7 cellular contexts compared by ENCODE assay signal in the genomic region with DNA sequence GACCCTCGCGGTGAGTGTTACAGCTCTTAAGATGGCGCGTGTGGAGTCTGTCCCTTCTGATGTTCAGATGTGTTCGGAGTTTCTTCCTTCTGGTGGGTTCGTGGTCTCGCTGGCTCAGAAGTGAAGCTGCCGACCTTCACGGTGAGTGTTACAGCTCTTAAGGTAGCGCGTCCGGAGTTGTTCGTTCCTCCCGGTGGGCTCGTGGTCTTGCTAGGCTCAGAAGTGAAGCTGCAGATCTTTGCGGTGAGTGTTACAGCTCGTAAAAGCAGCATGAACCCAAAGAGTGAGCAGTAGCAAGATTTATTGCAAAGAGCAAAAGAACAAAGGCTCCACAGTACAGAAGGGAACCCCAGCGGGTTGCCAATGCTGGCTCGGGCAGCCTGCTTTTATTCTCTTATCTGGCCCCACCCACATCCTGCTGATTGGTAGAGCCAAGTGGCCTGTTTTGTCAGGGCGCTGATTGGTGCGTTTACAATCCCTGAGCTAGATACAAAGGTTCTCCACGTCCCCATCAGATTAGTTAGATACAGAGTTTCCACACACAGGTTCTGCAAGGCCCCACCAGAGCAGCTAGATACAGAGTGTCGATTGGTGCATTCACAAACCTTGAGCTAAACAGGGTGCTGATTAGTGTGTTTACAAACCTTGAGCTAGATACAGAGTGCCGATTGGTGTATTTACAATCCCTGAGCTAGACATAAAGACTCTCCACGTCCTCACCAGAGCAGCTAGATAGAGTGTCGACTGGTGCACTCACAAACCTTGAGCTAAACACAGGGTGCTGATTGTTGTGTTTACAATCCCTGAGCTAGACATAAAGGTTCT. TPM values are rescaled to one million over a fixed set of nuclear protein-coding genes. Genes with fewer than 3 reads are reported as not detected.
DNase-seq lines count a peak whose midpoint lies in the region; ATAC-seq, FAIRE-seq and TF ChIP-seq lines count a peak whose summit lies in the region.
"Not testable (repeated sequence)": the region's sequence is repeated elsewhere in the genome, so short reads cannot be mapped to it uniquely, and the experiment has no call there.

No MANE protein-coding gene starts in this region.

- 78% methylated on average over 23 of the region's 26 CpGs for WGBS in HepG2 (ENCODE audit: low lambda C conversion rate)
- WGBS in spleen, 5 donors, result 68 to 81% (median 79%) methylated on average over 23 to 25 of the region's 26 CpGs

- TF ChIP-seq EP300 in HepG2 (IDR thresholded peaks at IDR 0.05; ENCODE audit: low read depth in 2 of 2, low read length in 2 of 2); HepG2 (CRISPR knock-in tag; IDR thresholded peaks at IDR 0.05; ENCODE audit: borderline replicate concordance): not testable (repeated sequence)

- TSS peak; percentile 82 for BruUV-seq in HepG2 (replicated peaks; lab: Mats Ljungman, UMichigan)

- not testable (repeated sequence) for H2AFZ ChIP-seq in astrocyte (ENCODE audit: low read depth, low read length); HepG2 (ENCODE audit: low read length)

- intact Hi-C loops in HepG2 (cut with micrococcal nuclease; ENCODE audit: unreplicated experiment); spleen (cut with DNase I; ENCODE audit: low total_unique reads): not testable (repeated sequence)

- peak; percentile 42; the same call in 1 of the 2 replicates for TF ChIP-seq RAD21 in HepG2 (CRISPR knock-in tag; IDR thresholded peaks at IDR 0.05)

- not testable (repeated sequence) for H3K36me3 Mint-ChIP-seq in activated CD4-positive, alpha-beta T cell treated with anti-CD3 and anti-CD28 coated beads, Interleukin-2, amount 10 ng/mL, durations not matched to agents 7 days and 5 days (ENCODE audit: low read depth); activated T-cell treated with anti-CD3 and anti-CD28 coated beads, Interleukin-2, amount 50 U/mL, for 72 hours (ENCODE audit: insufficient read depth in 2 of 2); astrocyte (ENCODE audit: low read depth, unreplicated experiment)

- POLR2A ChIA-PET in HEK293 (lab: Yijun Ruan, JAX), result interaction anchor here (1.3 kb wide), 1 partner anchor 24 kb away, joined by 4 read pairs; a partner anchor contains a TSS
- POLR2A ChIA-PET in activated CD4-positive, alpha-beta T cell treated with anti-CD3 and anti-CD28 coated beads, Interleukin-2, amount 10 ng/mL, durations not matched to agents 7 days and 5 days (lab: Charles Lee), result interaction anchor here (0.8 kb wide), 1 partner anchor 18 kb away, joined by 4 read pairs; no protein-coding TSS in a partner anchor
- POLR2A ChIA-PET in HepG2 (lab: Yijun Ruan, JAX), result interaction anchor here (0.8 to 10.9 kb wide), 13 partner anchors 7 to 199 kb away, joined by 3 to 102 read pairs (median 9); a partner anchor contains a TSS

- not testable (repeated sequence) for TF ChIP-seq CTCF in HEK293 (tag by site-specific recombination; IDR thresholded peaks at IDR 0.05); astrocyte (IDR thresholded peaks at IDR 0.05; ENCODE audit: insufficient read depth, low read depth, low read length); HepG2 (CRISPR knock-in tag; IDR thresholded peaks at IDR 0.05); spleen (IDR thresholded peaks at IDR 0.05 in 8 of 11, conservative IDR thresholded peaks at IDR 0.05 in 3 of 11)

- not testable (repeated sequence) for ATAC-seq in activated T-cell treated with anti-CD3 and anti-CD28 coated beads, Interleukin-2, amount 50 U/mL, for 72 hours (replicated peaks in 1 of 2); HepG2

- CTCF ChIA-PET in HEK293 (lab: Yijun Ruan, JAX); HepG2 (lab: Yijun Ruan, JAX; ENCODE audit: low intra/inter-chr PET ratio, low total read pairs): not testable (repeated sequence)
- CTCF ChIA-PET in activated CD4-positive, alpha-beta T cell treated with anti-CD3 and anti-CD28 coated beads, Interleukin-2, amount 10 ng/mL, durations not matched to agents 7 days and 5 days (lab: Charles Lee), result interaction anchor here (0.9 to 7.5 kb wide), 5 partner anchors 11 to 95 kb away, joined by 5 to 40 read pairs (median 5); a partner anchor contains a TSS

- not testable (repeated sequence) for FAIRE-seq in astrocyte (lab: Jason Lieb, UNC); HepG2 (lab: Jason Lieb, UNC)

- not testable (repeated sequence) for H3K27ac ChIP-seq in HEK293 (ENCODE audit: extremely low read depth, low read depth, low read length); astrocyte (ENCODE audit: low read depth, low read length)
- H3K27ac ChIP-seq in HepG2 (ENCODE audit: extremely low read length, insufficient read depth, low read length) (peak overlapping the region; percentile 63), spleen (peak overlapping the region in 3 of 8 donors; percentile 13 to 68 (median 48))

- peak overlapping the region; percentile 70 for H3K27ac Mint-ChIP-seq in activated CD4-positive, alpha-beta T cell treated with anti-CD3 and anti-CD28 coated beads, Interleukin-2, amount 10 ng/mL, durations not matched to agents 7 days and 5 days
- peak overlapping the region; percentile 11 for H3K27ac Mint-ChIP-seq in activated T-cell treated with anti-CD3 and anti-CD28 coated beads, Interleukin-2, amount 50 U/mL, for 72 hours
- H3K27ac Mint-ChIP-seq in astrocyte (ENCODE audit: unreplicated experiment), result peak overlapping the region; percentile 62

- in situ Hi-C loops in HepG2 (cut with HindIII; ENCODE audit: extremely low pct_ligation_motif_present, low pct_unique_long_range_greater_than_20kb), result not testable (repeated sequence)

- not testable (repeated sequence) for H3K9me3 Mint-ChIP-seq in activated CD4-positive, alpha-beta T cell treated with anti-CD3 and anti-CD28 coated beads, Interleukin-2, amount 10 ng/mL, durations not matched to agents 7 days and 5 days; activated T-cell treated with anti-CD3 and anti-CD28 coated beads, Interleukin-2, amount 50 U/mL, for 72 hours; astrocyte (ENCODE audit: unreplicated experiment)

- peak; percentile 77 to 95 for TF ChIP-seq POLR2A in HepG2 (IDR thresholded peaks at IDR 0.05; ENCODE audit: insufficient read depth in 1 of 2, low read depth in 2 of 2, low read length in 2 of 2)
- TF ChIP-seq POLR2A in spleen (IDR thresholded peaks at IDR 0.05), result not testable (repeated sequence)

- not testable (repeated sequence) for H3K4me2 ChIP-seq in astrocyte (ENCODE audit: low read length)
- peak overlapping the region; percentile 22; the same call in 1 of the 2 replicates for H3K4me2 ChIP-seq in HepG2 (ENCODE audit: low read depth, low read length)

- H4K20me1 ChIP-seq in astrocyte (ENCODE audit: insufficient read depth, low read length); HepG2 (ENCODE audit: insufficient read depth, low read length): not testable (repeated sequence)

- not testable (repeated sequence) for H3K36me3 ChIP-seq in HEK293 (ENCODE audit: control insufficient read depth in 2 of 2, insufficient read depth in 1 of 2, low read length in 2 of 2); astrocyte (ENCODE audit: insufficient read depth, low read length); HepG2 (replicated peaks in 1 of 2; ENCODE audit: control insufficient read depth in 1 of 2, insufficient read depth in 2 of 2, low read length in 2 of 2); spleen

- not testable (repeated sequence) for H3K4me1 ChIP-seq in HEK293 (ENCODE audit: control insufficient read depth, insufficient read depth, low read length); astrocyte (ENCODE audit: insufficient read depth, low read length); spleen
- H3K4me1 ChIP-seq in HepG2 (ENCODE audit: insufficient read depth, low read length), result peaks cover 36% of the 10 kb centered on the region

- H3K27me3 Mint-ChIP-seq in activated CD4-positive, alpha-beta T cell treated with anti-CD3 and anti-CD28 coated beads, Interleukin-2, amount 10 ng/mL, durations not matched to agents 7 days and 5 days; activated T-cell treated with anti-CD3 and anti-CD28 coated beads, Interleukin-2, amount 50 U/mL, for 72 hours (ENCODE audit: low read depth): not testable (repeated sequence)
- H3K27me3 Mint-ChIP-seq in astrocyte (ENCODE audit: low read depth, unreplicated experiment), result peaks cover 16% of the 10 kb centered on the region

- H3K4me1 Mint-ChIP-seq in activated CD4-positive, alpha-beta T cell treated with anti-CD3 and anti-CD28 coated beads, Interleukin-2, amount 10 ng/mL, durations not matched to agents 7 days and 5 days; astrocyte (ENCODE audit: low read depth, unreplicated experiment): not testable (repeated sequence)
- H3K4me1 Mint-ChIP-seq in activated T-cell treated with anti-CD3 and anti-CD28 coated beads, Interleukin-2, amount 50 U/mL, for 72 hours (ENCODE audit: low read depth), result peaks cover 25% of the 10 kb centered on the region

- H3K9ac ChIP-seq in astrocyte (ENCODE audit: low read length); HepG2 (ENCODE audit: insufficient read depth, low read depth, low read length): not testable (repeated sequence)

- H3K27me3 ChIP-seq in astrocyte (ENCODE audit: insufficient read depth, low read length); HepG2 (ENCODE audit: control insufficient read depth in 1 of 2, insufficient read depth in 2 of 2, low read length in 2 of 2): not testable (repeated sequence)
- H3K27me3 ChIP-seq in spleen (replicated peaks in 1 of 7), result peaks cover 0 to 20% (median 0%) of the 10 kb centered on the region in 7 donors

- H3K4me3 Mint-ChIP-seq in activated CD4-positive, alpha-beta T cell treated with anti-CD3 and anti-CD28 coated beads, Interleukin-2, amount 10 ng/mL, durations not matched to agents 7 days and 5 days, result peak overlapping the region; percentile 35
- peak overlapping the region; percentile 78 to 82 for H3K4me3 Mint-ChIP-seq in activated T-cell treated with anti-CD3 and anti-CD28 coated beads, Interleukin-2, amount 50 U/mL, for 72 hours
- not testable (repeated sequence) for H3K4me3 Mint-ChIP-seq in astrocyte (ENCODE audit: unreplicated experiment)

- H3K9me3 ChIP-seq in HEK293 (ENCODE audit: control insufficient read depth, insufficient read depth, low read depth, low read length); astrocyte (ENCODE audit: insufficient read depth, low read depth, low read length); HepG2 (ENCODE audit: low read length); spleen: not testable (repeated sequence)

- not testable (repeated sequence) for H3K4me3 ChIP-seq in HEK293 (ENCODE audit: low read depth, low read length); astrocyte (ENCODE audit: insufficient read depth, low read depth, low read length); HepG2 (replicated peaks in 1 of 3; ENCODE audit: insufficient read depth in 1 of 3, low read depth in 2 of 3, low read length in 3 of 3)
- H3K4me3 ChIP-seq in spleen, result peak overlapping the region in 1 of 8 donors; percentile 35

- not testable (repeated sequence) for H3K79me2 ChIP-seq in astrocyte (ENCODE audit: insufficient read depth, low read length); HepG2 (ENCODE audit: insufficient read depth, low read length)

- peak; percentile 14 for DNase-seq in RPMI7951 (ENCODE audit: low read depth)
- not testable (repeated sequence) for DNase-seq in activated CD4-positive, alpha-beta T cell treated with anti-CD3 and anti-CD28 coated beads, Interleukin-2, amount 10 ng/mL, durations not matched to agents 7 days and 5 days; astrocyte (ENCODE audit: low read depth)
- DNase-seq in activated T-cell treated with anti-CD3 and anti-CD28 coated beads, Interleukin-2, amount 50 U/mL, for 72 hours, result peak; percentile 36 to 42
- peak; percentile 42 for DNase-seq in HepG2 (ENCODE audit: low spot score)
- DNase-seq in spleen, result peak; percentile 54

RNA-seq across cellular contexts. Expression of a gene that starts 5.9 kb away (rescaled TPM):
- total RNA-seq in RPMI7951 (2014; rRNA removed; shearing (Covaris generic)), result 49.6 and 55.1 TPM in 2 replicates
- 10 to 100 TPM; 49.1 to 60.2 TPM for total RNA-seq in activated CD4-positive, alpha-beta T cell treated with anti-CD3 and anti-CD28 coated beads, Interleukin-2, amount 10 ng/mL, durations not matched to agents 7 days and 5 days
- 10 to 100 TPM; 45.5 to 47.7 TPM for total RNA-seq in activated T-cell treated with anti-CD3 and anti-CD28 coated beads, Interleukin-2, amount 50 U/mL, for 72 hours
- 20.7 and 24.0 TPM in 2 replicates for total RNA-seq in astrocyte
- total RNA-seq in HepG2 (2016; rRNA removed; fragmentation: Illumina TruSeq; extraction: Trizol), result 39.4 and 53.3 TPM in 2 replicates
- 97.6 and 112 TPM in 2 replicates for total RNA-seq in HepG2 (2016; cell fraction: cytosol; rRNA removed; fragmentation: Illumina TruSeq; extraction: Trizol; ENCODE audit: low read depth)
- total RNA-seq in HepG2 (2016; cell fraction: insoluble cytoplasmic fraction; rRNA removed; fragmentation: Illumina TruSeq; extraction: Trizol), result 37.3 and 56.7 TPM in 2 replicates
- total RNA-seq in HepG2 (2016; cell fraction: membrane; rRNA removed; fragmentation: Illumina TruSeq; extraction: Trizol), result 81.3 and 81.5 TPM in 2 replicates
- total RNA-seq in HepG2 (2016; cell fraction: nucleus; rRNA removed; fragmentation: Illumina TruSeq; extraction: Trizol), result 38.7 and 41.0 TPM in 2 replicates
- 115 and 139 TPM in 2 replicates for polyA plus RNA-seq in HepG2 (2011; rRNA removed)
- 86.0 and 119 TPM in 2 replicates for polyA plus RNA-seq in HepG2 (2011; cell fraction: cytosol; rRNA removed)
- 440 and 456 TPM in 2 replicates for polyA plus RNA-seq in HepG2 (2011; cell fraction: nucleus; rRNA removed)
- polyA plus RNA-seq in HepG2 (2012), result 61.3 and 62.2 TPM in 2 replicates
- 85.1 and 89.2 TPM in 2 replicates for polyA plus RNA-seq in HepG2 (2016; cell fraction: cytosol; fragmentation: Illumina TruSeq; extraction: Trizol; ENCODE audit: low read depth)
- 42.7 and 45.5 TPM in 2 replicates for polyA plus RNA-seq in HepG2 (2016; cell fraction: insoluble cytoplasmic fraction; fragmentation: Illumina TruSeq; extraction: Trizol; ENCODE audit: low read depth)
- polyA plus RNA-seq in HepG2 (2016; cell fraction: membrane; fragmentation: Illumina TruSeq; extraction: Trizol; ENCODE audit: low read depth), result 68.1 and 69.5 TPM in 2 replicates
- polyA plus RNA-seq in HepG2 (2016; cell fraction: nucleus; fragmentation: Illumina TruSeq; extraction: Trizol; ENCODE audit: insufficient read depth, low read depth), result 75.7 and 78.1 TPM in 2 replicates
- polyA minus RNA-seq in HepG2 (2011; rRNA and poly(A)+ RNA removed; ENCODE audit: low replicate concordance), result 29.2 and 84.0 TPM in 2 replicates
- 21.6 and 22.7 TPM in 2 replicates for polyA minus RNA-seq in HepG2 (2011; cell fraction: cytosol; rRNA and poly(A)+ RNA removed)
- polyA minus RNA-seq in HepG2 (2011; cell fraction: nucleus; rRNA and poly(A)+ RNA removed), result 88.6 and 99.7 TPM in 2 replicates
- total RNA-seq in spleen, result 10 to 100 TPM; 46.3 to 77.7 (median 49.8) TPM
- polyA plus RNA-seq in spleen, result 10 to 100 TPM; 39.4 to 63.6 (median 55.0) TPM

RNA-seq across cellular contexts. Expression of a gene that starts 18.0 kb away (rescaled TPM):
- total RNA-seq in RPMI7951 (2014; rRNA removed; shearing (Covaris generic)), result 29.8 and 41.6 TPM in 2 replicates
- total RNA-seq in activated CD4-positive, alpha-beta T cell treated with anti-CD3 and anti-CD28 coated beads, Interleukin-2, amount 10 ng/mL, durations not matched to agents 7 days and 5 days, result 10 to 100 TPM; 10.0 to 10.3 TPM
- 1 to 10 TPM; 8.5 to 8.8 TPM for total RNA-seq in activated T-cell treated with anti-CD3 and anti-CD28 coated beads, Interleukin-2, amount 50 U/mL, for 72 hours
- 12.5 and 13.2 TPM in 2 replicates for total RNA-seq in astrocyte
- total RNA-seq in HepG2 (2016; rRNA removed; fragmentation: Illumina TruSeq; extraction: Trizol), result 51.3 and 137 TPM in 2 replicates
- 28.1 and 35.8 TPM in 2 replicates for total RNA-seq in HepG2 (2016; cell fraction: cytosol; rRNA removed; fragmentation: Illumina TruSeq; extraction: Trizol; ENCODE audit: low read depth)
- 43.5 and 141 TPM in 2 replicates for total RNA-seq in HepG2 (2016; cell fraction: insoluble cytoplasmic fraction; rRNA removed; fragmentation: Illumina TruSeq; extraction: Trizol)
- total RNA-seq in HepG2 (2016; cell fraction: membrane; rRNA removed; fragmentation: Illumina TruSeq; extraction: Trizol), result 47.7 and 48.7 TPM in 2 replicates
- 116 and 133 TPM in 2 replicates for total RNA-seq in HepG2 (2016; cell fraction: nucleus; rRNA removed; fragmentation: Illumina TruSeq; extraction: Trizol)
- 91.1 and 106 TPM in 2 replicates for polyA plus RNA-seq in HepG2 (2011; rRNA removed)
- polyA plus RNA-seq in HepG2 (2011; cell fraction: cytosol; rRNA removed), result 41.3 and 55.0 TPM in 2 replicates
- 379 and 422 TPM in 2 replicates for polyA plus RNA-seq in HepG2 (2011; cell fraction: nucleus; rRNA removed)
- polyA plus RNA-seq in HepG2 (2012), result 116 and 121 TPM in 2 replicates
- 19.8 and 20.8 TPM in 2 replicates for polyA plus RNA-seq in HepG2 (2016; cell fraction: cytosol; fragmentation: Illumina TruSeq; extraction: Trizol; ENCODE audit: low read depth)
- 40.4 and 42.9 TPM in 2 replicates for polyA plus RNA-seq in HepG2 (2016; cell fraction: insoluble cytoplasmic fraction; fragmentation: Illumina TruSeq; extraction: Trizol; ENCODE audit: low read depth)
- polyA plus RNA-seq in HepG2 (2016; cell fraction: membrane; fragmentation: Illumina TruSeq; extraction: Trizol; ENCODE audit: low read depth), result 30.7 and 31.5 TPM in 2 replicates
- polyA plus RNA-seq in HepG2 (2016; cell fraction: nucleus; fragmentation: Illumina TruSeq; extraction: Trizol; ENCODE audit: insufficient read depth, low read depth), result 219 and 220 TPM in 2 replicates
- 38.6 and 282 TPM in 2 replicates for polyA minus RNA-seq in HepG2 (2011; rRNA and poly(A)+ RNA removed; ENCODE audit: low replicate concordance)
- polyA minus RNA-seq in HepG2 (2011; cell fraction: cytosol; rRNA and poly(A)+ RNA removed), result 35.0 and 43.2 TPM in 2 replicates
- polyA minus RNA-seq in HepG2 (2011; cell fraction: nucleus; rRNA and poly(A)+ RNA removed), result 86.5 and 121 TPM in 2 replicates
- total RNA-seq in spleen, result 10 to 100 TPM in 5 of 7 donors, 1 to 10 TPM in 2; 8.4 to 19.5 (median 11.4) TPM
- polyA plus RNA-seq in spleen, result 10 to 100 TPM; 15.9 to 28.7 (median 28.0) TPM

RNA-seq across cellular contexts. Expression of a gene that starts 22.6 kb away (rescaled TPM):
- total RNA-seq in RPMI7951 (2014; rRNA removed; shearing (Covaris generic)), result 63.2 and 67.8 TPM in 2 replicates
- total RNA-seq in activated CD4-positive, alpha-beta T cell treated with anti-CD3 and anti-CD28 coated beads, Interleukin-2, amount 10 ng/mL, durations not matched to agents 7 days and 5 days, result 100 to 1,000 TPM in 1 of 2 experiments, 10 to 100 TPM in 1; 95.1 to 102 TPM
- total RNA-seq in activated T-cell treated with anti-CD3 and anti-CD28 coated beads, Interleukin-2, amount 50 U/mL, for 72 hours, result 10 to 100 TPM; 53.7 to 66.8 TPM
- total RNA-seq in astrocyte, result 54.8 and 55.2 TPM in 2 replicates
- 59.7 and 86.0 TPM in 2 replicates for total RNA-seq in HepG2 (2016; rRNA removed; fragmentation: Illumina TruSeq; extraction: Trizol)
- total RNA-seq in HepG2 (2016; cell fraction: cytosol; rRNA removed; fragmentation: Illumina TruSeq; extraction: Trizol; ENCODE audit: low read depth), result 29.5 and 34.8 TPM in 2 replicates
- total RNA-seq in HepG2 (2016; cell fraction: insoluble cytoplasmic fraction; rRNA removed; fragmentation: Illumina TruSeq; extraction: Trizol), result 56.6 and 88.6 TPM in 2 replicates
- total RNA-seq in HepG2 (2016; cell fraction: membrane; rRNA removed; fragmentation: Illumina TruSeq; extraction: Trizol), result 119 and 127 TPM in 2 replicates
- total RNA-seq in HepG2 (2016; cell fraction: nucleus; rRNA removed; fragmentation: Illumina TruSeq; extraction: Trizol), result 52.2 and 63.7 TPM in 2 replicates
- 134 and 137 TPM in 2 replicates for polyA plus RNA-seq in HepG2 (2011; rRNA removed)
- 145 and 149 TPM in 2 replicates for polyA plus RNA-seq in HepG2 (2011; cell fraction: cytosol; rRNA removed)
- 127 and 155 TPM in 2 replicates for polyA plus RNA-seq in HepG2 (2011; cell fraction: nucleus; rRNA removed)
- polyA plus RNA-seq in HepG2 (2012), result 82.7 and 89.2 TPM in 2 replicates
- polyA plus RNA-seq in HepG2 (2016; cell fraction: cytosol; fragmentation: Illumina TruSeq; extraction: Trizol; ENCODE audit: low read depth), result 47.5 and 51.2 TPM in 2 replicates
- polyA plus RNA-seq in HepG2 (2016; cell fraction: insoluble cytoplasmic fraction; fragmentation: Illumina TruSeq; extraction: Trizol; ENCODE audit: low read depth), result 51.2 and 58.4 TPM in 2 replicates
- 95.6 and 101 TPM in 2 replicates for polyA plus RNA-seq in HepG2 (2016; cell fraction: membrane; fragmentation: Illumina TruSeq; extraction: Trizol; ENCODE audit: low read depth)
- polyA plus RNA-seq in HepG2 (2016; cell fraction: nucleus; fragmentation: Illumina TruSeq; extraction: Trizol; ENCODE audit: insufficient read depth, low read depth), result 84.0 and 89.2 TPM in 2 replicates
- polyA minus RNA-seq in HepG2 (2011; rRNA and poly(A)+ RNA removed; ENCODE audit: low replicate concordance), result 148 and 315 TPM in 2 replicates
- 63.9 and 70.8 TPM in 2 replicates for polyA minus RNA-seq in HepG2 (2011; cell fraction: cytosol; rRNA and poly(A)+ RNA removed)
- polyA minus RNA-seq in HepG2 (2011; cell fraction: nucleus; rRNA and poly(A)+ RNA removed), result 91.3 and 97.2 TPM in 2 replicates
- 100 to 1,000 TPM in 2 of 7 donors, 10 to 100 TPM in 5; 51.5 to 101 (median 76.3) TPM for total RNA-seq in spleen
- polyA plus RNA-seq in spleen, result 10 to 100 TPM; 30.0 to 47.2 (median 32.8) TPM

RNA-seq across cellular contexts. Expression of a gene that starts 24.0 kb away (rescaled TPM):
- total RNA-seq in RPMI7951 (2014; rRNA removed; shearing (Covaris generic)), result 40.2 and 41.2 TPM in 2 replicates
- 10 to 100 TPM; 79.6 to 79.8 TPM for total RNA-seq in activated CD4-positive, alpha-beta T cell treated with anti-CD3 and anti-CD28 coated beads, Interleukin-2, amount 10 ng/mL, durations not matched to agents 7 days and 5 days
- total RNA-seq in activated T-cell treated with anti-CD3 and anti-CD28 coated beads, Interleukin-2, amount 50 U/mL, for 72 hours, result 10 to 100 TPM; 53.5 to 54.5 TPM
- total RNA-seq in astrocyte (26.6 and 28.1 TPM in 2 replicates), HepG2 (2016; rRNA removed; fragmentation: Illumina TruSeq; extraction: Trizol) (24.8 and 35.5 TPM in 2 replicates), spleen (10 to 100 TPM; 51.3 to 80.8 (median 66.4) TPM)
- total RNA-seq in HepG2 (2016; cell fraction: cytosol; rRNA removed; fragmentation: Illumina TruSeq; extraction: Trizol; ENCODE audit: low read depth), result 5.6 and 5.7 TPM in 2 replicates
- 24.2 and 37.7 TPM in 2 replicates for total RNA-seq in HepG2 (2016; cell fraction: insoluble cytoplasmic fraction; rRNA removed; fragmentation: Illumina TruSeq; extraction: Trizol)
- 10.3 and 10.6 TPM in 2 replicates for total RNA-seq in HepG2 (2016; cell fraction: membrane; rRNA removed; fragmentation: Illumina TruSeq; extraction: Trizol)
- 27.6 TPM in 2 replicates for total RNA-seq in HepG2 (2016; cell fraction: nucleus; rRNA removed; fragmentation: Illumina TruSeq; extraction: Trizol)
- polyA plus RNA-seq in HepG2 (2011; rRNA removed) (49.4 and 60.7 TPM in 2 replicates), spleen (10 to 100 TPM; 53.5 to 65.2 (median 65.2) TPM)
- polyA plus RNA-seq in HepG2 (2011; cell fraction: cytosol; rRNA removed), result 45.0 and 48.2 TPM in 2 replicates
- 83.0 and 83.9 TPM in 2 replicates for polyA plus RNA-seq in HepG2 (2011; cell fraction: nucleus; rRNA removed)
- polyA plus RNA-seq in HepG2 (2012), result 34.1 and 38.6 TPM in 2 replicates
- 5.2 and 5.3 TPM in 2 replicates for polyA plus RNA-seq in HepG2 (2016; cell fraction: cytosol; fragmentation: Illumina TruSeq; extraction: Trizol; ENCODE audit: low read depth)
- 27.2 and 31.3 TPM in 2 replicates for polyA plus RNA-seq in HepG2 (2016; cell fraction: insoluble cytoplasmic fraction; fragmentation: Illumina TruSeq; extraction: Trizol; ENCODE audit: low read depth)
- 8.6 and 9.8 TPM in 2 replicates for polyA plus RNA-seq in HepG2 (2016; cell fraction: membrane; fragmentation: Illumina TruSeq; extraction: Trizol; ENCODE audit: low read depth)
- 62.0 and 62.4 TPM in 2 replicates for polyA plus RNA-seq in HepG2 (2016; cell fraction: nucleus; fragmentation: Illumina TruSeq; extraction: Trizol; ENCODE audit: insufficient read depth, low read depth)
- polyA minus RNA-seq in HepG2 (2011; rRNA and poly(A)+ RNA removed; ENCODE audit: low replicate concordance), result 12.3 and 51.1 TPM in 2 replicates
- 13.9 and 15.4 TPM in 2 replicates for polyA minus RNA-seq in HepG2 (2011; cell fraction: cytosol; rRNA and poly(A)+ RNA removed)
- polyA minus RNA-seq in HepG2 (2011; cell fraction: nucleus; rRNA and poly(A)+ RNA removed), result 14.2 and 14.8 TPM in 2 replicates

RNA-seq across cellular contexts. Expression of a gene that starts 28.7 kb away (rescaled TPM):
- 51.3 and 58.6 TPM in 2 replicates for total RNA-seq in RPMI7951 (2014; rRNA removed; shearing (Covaris generic))
- 10 to 100 TPM; 48.5 to 52.9 TPM for total RNA-seq in activated CD4-positive, alpha-beta T cell treated with anti-CD3 and anti-CD28 coated beads, Interleukin-2, amount 10 ng/mL, durations not matched to agents 7 days and 5 days
- total RNA-seq in activated T-cell treated with anti-CD3 and anti-CD28 coated beads, Interleukin-2, amount 50 U/mL, for 72 hours, result 10 to 100 TPM; 48.5 to 51.4 TPM
- total RNA-seq in astrocyte, result 48.8 and 57.0 TPM in 2 replicates
- total RNA-seq in HepG2 (2016; rRNA removed; fragmentation: Illumina TruSeq; extraction: Trizol), result 22.2 and 35.0 TPM in 2 replicates
- 4.5 and 6.5 TPM in 2 replicates for total RNA-seq in HepG2 (2016; cell fraction: cytosol; rRNA removed; fragmentation: Illumina TruSeq; extraction: Trizol; ENCODE audit: low read depth)
- 20.4 and 32.7 TPM in 2 replicates for total RNA-seq in HepG2 (2016; cell fraction: insoluble cytoplasmic fraction; rRNA removed; fragmentation: Illumina TruSeq; extraction: Trizol)
- 16.0 and 25.9 TPM in 2 replicates for total RNA-seq in HepG2 (2016; cell fraction: membrane; rRNA removed; fragmentation: Illumina TruSeq; extraction: Trizol)
- 35.0 and 40.9 TPM in 2 replicates for total RNA-seq in HepG2 (2016; cell fraction: nucleus; rRNA removed; fragmentation: Illumina TruSeq; extraction: Trizol)
- 131 and 172 TPM in 2 replicates for polyA plus RNA-seq in HepG2 (2011; rRNA removed)
- polyA plus RNA-seq in HepG2 (2011; cell fraction: cytosol; rRNA removed), result 123 and 128 TPM in 2 replicates
- 189 and 211 TPM in 2 replicates for polyA plus RNA-seq in HepG2 (2011; cell fraction: nucleus; rRNA removed)
- polyA plus RNA-seq in HepG2 (2012), result 94.7 and 110 TPM in 2 replicates
- 5.3 and 5.7 TPM in 2 replicates for polyA plus RNA-seq in HepG2 (2016; cell fraction: cytosol; fragmentation: Illumina TruSeq; extraction: Trizol; ENCODE audit: low read depth)
- polyA plus RNA-seq in HepG2 (2016; cell fraction: insoluble cytoplasmic fraction; fragmentation: Illumina TruSeq; extraction: Trizol; ENCODE audit: low read depth), result 22.5 and 28.3 TPM in 2 replicates
- polyA plus RNA-seq in HepG2 (2016; cell fraction: membrane; fragmentation: Illumina TruSeq; extraction: Trizol; ENCODE audit: low read depth), result 17.7 and 19.4 TPM in 2 replicates
- 57.3 and 62.1 TPM in 2 replicates for polyA plus RNA-seq in HepG2 (2016; cell fraction: nucleus; fragmentation: Illumina TruSeq; extraction: Trizol; ENCODE audit: insufficient read depth, low read depth)
- 133 and 388 TPM in 2 replicates for polyA minus RNA-seq in HepG2 (2011; rRNA and poly(A)+ RNA removed; ENCODE audit: low replicate concordance)
- 97.2 and 111 TPM in 2 replicates for polyA minus RNA-seq in HepG2 (2011; cell fraction: cytosol; rRNA and poly(A)+ RNA removed)
- 57.6 and 91.8 TPM in 2 replicates for polyA minus RNA-seq in HepG2 (2011; cell fraction: nucleus; rRNA and poly(A)+ RNA removed)
- total RNA-seq in spleen, result 10 to 100 TPM; 34.7 to 68.2 (median 47.2) TPM
- polyA plus RNA-seq in spleen, result 10 to 100 TPM in 2 of 3 donors, 1 to 10 TPM in 1; 9.4 to 13.8 (median 12.6) TPM

Comparison
In these comparisons a context has a peak if more than half of its experiments do, and no peak if none do; other contexts are left out.
1. H3K27ac Mint-ChIP-seq: peak in every context shown above with its lines; median percentile 70 in activated CD4-positive, alpha-beta T cell treated with anti-CD3 and anti-CD28 coated beads, Interleukin-2, amount 10 ng/mL, durations not matched to agents 7 days and 5 days; 62 in astrocyte; 11 in activated T-cell treated with anti-CD3 and anti-CD28 coated beads, Interleukin-2, amount 50 U/mL, for 72 hours.